Comparison of ENCODE assay signal across 1 cellular context in genomic region chr12:54370218-54370730, GRCh38.
TF ChIP-seq lines count a peak whose summit lies in the region.

No MANE protein-coding gene starts in this region.

TF ChIP-seq in SK-N-SH, 30 proteins besides CTCF, POLR2A, EP300 and RAD21 (continued from another document):
- TF ChIP-seq ELF1 (IDR thresholded peaks at IDR 0.05) (no peak), IRF3 (IDR thresholded peaks at IDR 0.05; ENCODE audit: low read depth, low read length) (no peak), REST (IDR thresholded peaks at IDR 0.05; ENCODE audit: low read depth, low read length) (no peak), NFIC (IDR thresholded peaks at IDR 0.05; ENCODE audit: borderline replicate concordance) (peak; percentile 47; the same call in 1 of the 2 replicates), YY1 (IDR thresholded peaks at IDR 0.05; ENCODE audit: low read depth) (no peak), RCOR1 (IDR thresholded peaks at IDR 0.05; ENCODE audit: low read length) (no peak), CHD2 (IDR thresholded peaks at IDR 0.05; ENCODE audit: low read length, partially characterized antibody) (no peak)
- TF ChIP-seq, protein P1, sequence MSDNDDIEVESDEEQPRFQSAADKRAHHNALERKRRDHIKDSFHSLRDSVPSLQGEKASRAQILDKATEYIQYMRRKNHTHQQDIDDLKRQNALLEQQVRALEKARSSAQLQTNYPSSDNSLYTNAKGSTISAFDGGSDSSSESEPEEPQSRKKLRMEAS (IDR thresholded peaks at IDR 0.05; ENCODE audit: low read depth): peak; percentile 65; the same call in 1 of the 2 replicates
